Comparison of ENCODE assay signal across 1 cellular context in the genomic region with DNA sequence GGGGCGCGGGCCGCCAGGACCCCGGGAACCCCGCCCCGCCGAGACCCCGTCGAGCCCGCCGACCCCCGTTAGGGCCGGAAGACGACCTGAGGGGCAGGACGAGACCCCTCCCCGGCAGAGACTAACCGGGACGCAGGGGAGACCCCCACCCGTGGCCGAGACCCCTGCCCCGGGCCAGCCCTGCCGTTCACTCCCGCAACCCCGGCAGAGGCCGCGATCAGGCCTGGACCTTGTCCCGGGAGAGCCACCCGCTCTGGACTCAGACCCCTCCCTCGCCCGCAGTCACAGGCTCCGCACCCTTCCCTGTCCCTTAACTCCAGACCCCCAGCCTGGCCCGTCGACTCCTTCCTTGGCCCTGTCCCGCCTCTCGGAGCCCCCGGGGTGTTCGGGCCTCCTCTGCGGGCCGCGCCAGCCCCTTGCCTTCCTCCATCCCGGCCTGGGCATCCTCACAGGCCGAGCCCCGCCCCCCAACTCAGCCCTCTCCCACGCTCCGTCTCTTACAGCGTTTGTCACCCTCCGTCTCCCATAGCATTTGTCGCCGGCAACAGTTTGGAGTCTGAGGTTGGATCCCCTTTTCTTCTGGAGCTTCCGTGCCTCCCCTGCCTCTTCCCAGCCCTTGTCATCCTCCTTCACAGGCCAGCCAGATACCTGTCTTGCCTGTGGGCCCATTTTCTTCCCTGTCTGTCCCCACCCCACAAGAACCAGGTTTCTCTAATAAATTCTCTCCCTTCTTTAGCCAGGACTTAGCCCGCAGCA.
TF ChIP-seq lines count a peak whose summit lies in the region.

No MANE protein-coding gene starts in this region.

TF ChIP-seq in HepG2, 621 proteins besides CTCF, POLR2A, EP300 and RAD21 (continued from another document and continues in another):
- TF ChIP-seq, protein P1, sequence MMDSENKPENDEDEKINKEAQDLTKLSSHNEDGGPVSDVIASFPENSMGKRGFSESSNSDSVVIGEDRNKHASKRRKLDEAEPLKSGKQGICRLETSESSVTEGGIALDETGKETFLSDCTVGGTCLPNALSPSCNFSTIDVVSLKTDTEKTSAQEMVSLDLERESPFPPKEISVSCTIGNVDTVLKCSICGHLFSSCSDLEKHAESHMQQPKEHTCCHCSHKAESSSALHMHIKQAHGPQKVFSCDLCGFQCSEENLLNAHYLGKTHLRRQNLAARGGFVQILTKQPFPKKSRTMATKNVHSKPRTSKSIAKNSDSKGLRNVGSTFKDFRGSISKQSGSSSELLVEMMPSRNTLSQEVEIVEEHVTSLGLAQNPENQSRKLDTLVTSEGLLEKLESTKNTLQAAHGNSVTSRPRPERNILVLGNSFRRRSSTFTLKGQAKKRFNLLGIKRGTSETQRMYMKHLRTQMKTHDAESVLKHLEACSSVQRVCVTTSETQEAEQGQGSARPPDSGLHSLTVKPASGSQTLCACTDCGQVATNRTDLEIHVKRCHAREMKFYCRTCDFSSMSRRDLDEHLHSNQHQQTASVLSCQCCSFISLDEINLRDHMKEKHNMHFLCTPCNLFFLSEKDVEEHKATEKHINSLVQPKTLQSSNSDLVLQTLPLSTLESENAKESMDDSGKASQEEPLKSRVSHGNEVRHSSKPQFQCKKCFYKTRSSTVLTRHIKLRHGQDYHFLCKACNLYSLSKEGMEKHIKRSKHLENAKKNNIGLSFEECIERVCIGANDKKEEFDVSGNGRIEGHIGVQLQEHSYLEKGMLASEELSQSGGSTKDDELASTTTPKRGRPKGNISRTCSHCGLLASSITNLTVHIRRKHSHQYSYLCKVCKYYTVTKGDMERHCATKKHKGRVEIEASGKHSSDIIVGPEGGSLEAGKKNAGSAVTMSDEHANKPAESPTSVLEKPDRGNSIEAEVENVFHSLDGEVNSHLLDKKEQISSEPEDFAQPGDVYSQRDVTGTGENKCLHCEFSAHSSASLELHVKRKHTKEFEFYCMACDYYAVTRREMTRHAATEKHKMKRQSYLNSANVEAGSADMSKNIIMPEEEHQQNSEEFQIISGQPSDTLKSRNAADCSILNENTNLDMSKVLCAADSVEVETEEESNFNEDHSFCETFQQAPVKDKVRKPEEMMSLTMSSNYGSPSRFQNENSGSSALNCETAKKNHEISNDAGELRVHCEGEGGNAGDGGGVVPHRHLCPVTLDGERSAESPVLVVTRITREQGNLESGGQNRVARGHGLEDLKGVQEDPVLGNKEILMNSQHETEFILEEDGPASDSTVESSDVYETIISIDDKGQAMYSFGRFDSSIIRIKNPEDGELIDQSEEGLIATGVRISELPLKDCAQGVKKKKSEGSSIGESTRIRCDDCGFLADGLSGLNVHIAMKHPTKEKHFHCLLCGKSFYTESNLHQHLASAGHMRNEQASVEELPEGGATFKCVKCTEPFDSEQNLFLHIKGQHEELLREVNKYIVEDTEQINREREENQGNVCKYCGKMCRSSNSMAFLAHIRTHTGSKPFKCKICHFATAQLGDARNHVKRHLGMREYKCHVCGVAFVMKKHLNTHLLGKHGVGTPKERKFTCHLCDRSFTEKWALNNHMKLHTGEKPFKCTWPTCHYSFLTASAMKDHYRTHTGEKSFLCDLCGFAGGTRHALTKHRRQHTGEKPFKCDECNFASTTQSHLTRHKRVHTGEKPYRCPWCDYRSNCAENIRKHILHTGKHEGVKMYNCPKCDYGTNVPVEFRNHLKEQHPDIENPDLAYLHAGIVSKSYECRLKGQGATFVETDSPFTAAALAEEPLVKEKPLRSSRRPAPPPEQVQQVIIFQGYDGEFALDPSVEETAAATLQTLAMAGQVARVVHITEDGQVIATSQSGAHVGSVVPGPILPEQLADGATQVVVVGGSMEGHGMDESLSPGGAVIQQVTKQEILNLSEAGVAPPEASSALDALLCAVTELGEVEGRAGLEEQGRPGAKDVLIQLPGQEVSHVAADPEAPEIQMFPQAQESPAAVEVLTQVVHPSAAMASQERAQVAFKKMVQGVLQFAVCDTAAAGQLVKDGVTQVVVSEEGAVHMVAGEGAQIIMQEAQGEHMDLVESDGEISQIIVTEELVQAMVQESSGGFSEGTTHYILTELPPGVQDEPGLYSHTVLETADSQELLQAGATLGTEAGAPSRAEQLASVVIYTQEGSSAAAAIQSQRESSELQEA (CRISPR knock-in tag; IDR thresholded peaks at IDR 0.05; ENCODE audit: not compliant biosample characterization), result peak; percentile 76
- TF ChIP-seq PRMT3 (CRISPR knock-in tag; IDR thresholded peaks at IDR 0.05; ENCODE audit: borderline replicate concordance, low read depth) (peak; percentile 35; the same call in 1 of the 2 replicates), GABPA (IDR thresholded peaks at IDR 0.05; ENCODE audit: low read depth, low read length) (no peak), GABPA (CRISPR knock-in tag; IDR thresholded peaks at IDR 0.05; ENCODE audit: low read depth) (0 out of 2 replicates have a peak, but pooled peaks have one; percentile 16), KMT2A (CRISPR knock-in tag; IDR thresholded peaks at IDR 0.05) (no peak), ZFX (CRISPR knock-in tag; IDR thresholded peaks at IDR 0.05; ENCODE audit: low read depth) (peak; percentile 69), MAZ (IDR thresholded peaks at IDR 0.05; ENCODE audit: borderline replicate concordance, low read depth, low read length) (no peak), MAZ (CRISPR knock-in tag; IDR thresholded peaks at IDR 0.05; ENCODE audit: low read depth) (no peak), RFXANK (CRISPR knock-in tag; IDR thresholded peaks at IDR 0.05) (no peak; the same call in 1 of the 2 replicates), NBN (conservative IDR thresholded peaks at IDR 0.05) (no peak), ZNF558 (CRISPR knock-in tag; IDR thresholded peaks at IDR 0.05; ENCODE audit: borderline replicate concordance) (no peak), MXI1 (IDR thresholded peaks at IDR 0.05; ENCODE audit: borderline replicate concordance, low read depth, low read length) (no peak), KDM4B (CRISPR knock-in tag; IDR thresholded peaks at IDR 0.05) (no peak), ZNF234 (CRISPR knock-in tag; conservative IDR thresholded peaks at IDR 0.05) (peak; percentile 16), NFE2L1 (CRISPR knock-in tag; IDR thresholded peaks at IDR 0.05; ENCODE audit: borderline replicate concordance) (peak; percentile 91; the same call in 1 of the 2 replicates), NCOR1 (IDR thresholded peaks at IDR 0.05; ENCODE audit: borderline replicate concordance, low read length) (peak; percentile 22; the same call in 1 of the 2 replicates), ZNF720 (CRISPR knock-in tag; IDR thresholded peaks at IDR 0.05) (0 out of 2 replicates have a peak, but pooled peaks have one; percentile 46), NFKB2 (CRISPR knock-in tag; IDR thresholded peaks at IDR 0.05; ENCODE audit: borderline replicate concordance) (0 out of 2 replicates have a peak, but pooled peaks have one; percentile 13), SALL1 (CRISPR knock-in tag; IDR thresholded peaks at IDR 0.05) (peak; percentile 31), ZNF878 (CRISPR knock-in tag; IDR thresholded peaks at IDR 0.05) (no peak; the same call in 1 of the 2 replicates), ZNF616 (CRISPR knock-in tag; IDR thresholded peaks at IDR 0.05; ENCODE audit: low read depth) (peak; percentile 16; the same call in 1 of the 2 replicates), ZFP37 (CRISPR knock-in tag; IDR thresholded peaks at IDR 0.05; ENCODE audit: borderline replicate concordance) (0 out of 2 replicates have a peak, but pooled peaks have one; percentile 6), HMG20B (CRISPR knock-in tag; conservative IDR thresholded peaks at IDR 0.05) (0 out of 2 replicates have a peak, but pooled peaks have one; percentile 23), CC2D1A (CRISPR knock-in tag; IDR thresholded peaks at IDR 0.05) (no peak), PHF20 (CRISPR knock-in tag; IDR thresholded peaks at IDR 0.05) (no peak), IRX3 (CRISPR knock-in tag; IDR thresholded peaks at IDR 0.05; ENCODE audit: borderline replicate concordance, low read depth) (peak; percentile 16), RXRA (CRISPR knock-in tag; IDR thresholded peaks at IDR 0.05) (peak; percentile 75; the same call in 1 of the 2 replicates), ZFP36 (IDR thresholded peaks at IDR 0.05; ENCODE audit: borderline replicate concordance, low read depth, low read length, partially characterized antibody) (no peak)
- TF ChIP-seq, protein P2, sequence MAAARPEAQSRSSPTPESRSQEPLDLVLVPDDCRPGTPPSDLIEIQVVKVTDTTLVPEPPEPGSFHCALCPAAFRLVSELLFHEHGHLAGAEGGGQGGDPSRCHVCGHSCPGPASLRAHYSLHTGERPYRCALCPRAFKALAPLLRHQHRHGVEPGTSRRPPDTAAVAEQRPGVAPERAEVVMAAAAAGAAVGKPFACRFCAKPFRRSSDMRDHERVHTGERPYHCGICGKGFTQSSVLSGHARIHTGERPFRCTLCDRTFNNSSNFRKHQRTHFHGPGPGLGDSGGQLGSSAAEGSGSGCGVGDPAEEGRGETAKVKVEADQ (CRISPR knock-in tag; IDR thresholded peaks at IDR 0.05; ENCODE audit: borderline replicate concordance), result no peak
- TF ChIP-seq, protein P3, sequence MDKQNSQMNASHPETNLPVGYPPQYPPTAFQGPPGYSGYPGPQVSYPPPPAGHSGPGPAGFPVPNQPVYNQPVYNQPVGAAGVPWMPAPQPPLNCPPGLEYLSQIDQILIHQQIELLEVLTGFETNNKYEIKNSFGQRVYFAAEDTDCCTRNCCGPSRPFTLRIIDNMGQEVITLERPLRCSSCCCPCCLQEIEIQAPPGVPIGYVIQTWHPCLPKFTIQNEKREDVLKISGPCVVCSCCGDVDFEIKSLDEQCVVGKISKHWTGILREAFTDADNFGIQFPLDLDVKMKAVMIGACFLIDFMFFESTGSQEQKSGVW (CRISPR knock-in tag; IDR thresholded peaks at IDR 0.05; ENCODE audit: borderline replicate concordance), result no peak
- TF ChIP-seq, protein P4, sequence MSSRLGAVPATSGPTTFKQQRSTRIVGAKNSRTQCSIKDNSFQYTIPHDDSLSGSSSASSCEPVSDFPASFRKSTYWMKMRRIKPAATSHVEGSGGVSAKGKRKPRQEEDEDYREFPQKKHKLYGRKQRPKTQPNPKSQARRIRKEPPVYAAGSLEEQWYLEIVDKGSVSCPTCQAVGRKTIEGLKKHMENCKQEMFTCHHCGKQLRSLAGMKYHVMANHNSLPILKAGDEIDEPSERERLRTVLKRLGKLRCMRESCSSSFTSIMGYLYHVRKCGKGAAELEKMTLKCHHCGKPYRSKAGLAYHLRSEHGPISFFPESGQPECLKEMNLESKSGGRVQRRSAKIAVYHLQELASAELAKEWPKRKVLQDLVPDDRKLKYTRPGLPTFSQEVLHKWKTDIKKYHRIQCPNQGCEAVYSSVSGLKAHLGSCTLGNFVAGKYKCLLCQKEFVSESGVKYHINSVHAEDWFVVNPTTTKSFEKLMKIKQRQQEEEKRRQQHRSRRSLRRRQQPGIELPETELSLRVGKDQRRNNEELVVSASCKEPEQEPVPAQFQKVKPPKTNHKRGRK (CRISPR knock-in tag; IDR thresholded peaks at IDR 0.05), result no peak
- TF ChIP-seq, protein P5, sequence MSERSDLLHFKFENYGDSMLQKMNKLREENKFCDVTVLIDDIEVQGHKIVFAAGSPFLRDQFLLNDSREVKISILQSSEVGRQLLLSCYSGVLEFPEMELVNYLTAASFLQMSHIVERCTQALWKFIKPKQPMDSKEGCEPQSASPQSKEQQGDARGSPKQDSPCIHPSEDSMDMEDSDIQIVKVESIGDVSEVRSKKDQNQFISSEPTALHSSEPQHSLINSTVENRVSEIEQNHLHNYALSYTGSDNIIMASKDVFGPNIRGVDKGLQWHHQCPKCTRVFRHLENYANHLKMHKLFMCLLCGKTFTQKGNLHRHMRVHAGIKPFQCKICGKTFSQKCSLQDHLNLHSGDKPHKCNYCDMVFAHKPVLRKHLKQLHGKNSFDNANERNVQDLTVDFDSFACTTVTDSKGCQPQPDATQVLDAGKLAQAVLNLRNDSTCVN (CRISPR knock-in tag; IDR thresholded peaks at IDR 0.05; ENCODE audit: borderline replicate concordance), result 0 out of 2 replicates have a peak, but pooled peaks have one; percentile 68
- TF ChIP-seq, protein P6, sequence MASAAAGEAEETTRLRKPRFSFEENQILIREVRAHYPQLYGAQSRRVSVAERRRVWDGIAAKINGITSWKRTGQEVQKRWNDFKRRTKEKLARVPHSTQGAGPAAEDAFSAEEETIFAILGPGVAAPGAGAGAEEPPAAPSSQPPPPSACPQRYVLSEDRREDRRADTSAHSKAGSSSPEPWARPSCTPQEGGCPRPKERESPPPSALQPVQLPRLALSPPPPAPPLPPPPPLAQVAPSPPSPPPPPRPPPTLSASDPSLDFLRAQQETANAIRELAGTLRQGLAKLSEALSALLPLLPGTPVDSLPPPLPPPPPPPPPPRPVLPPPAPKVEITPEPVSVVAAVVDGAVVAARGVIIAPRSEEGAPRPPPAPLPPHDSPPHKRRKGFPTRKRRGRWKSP (CRISPR knock-in tag; IDR thresholded peaks at IDR 0.05), result no peak
- TF ChIP-seq, protein P7, sequence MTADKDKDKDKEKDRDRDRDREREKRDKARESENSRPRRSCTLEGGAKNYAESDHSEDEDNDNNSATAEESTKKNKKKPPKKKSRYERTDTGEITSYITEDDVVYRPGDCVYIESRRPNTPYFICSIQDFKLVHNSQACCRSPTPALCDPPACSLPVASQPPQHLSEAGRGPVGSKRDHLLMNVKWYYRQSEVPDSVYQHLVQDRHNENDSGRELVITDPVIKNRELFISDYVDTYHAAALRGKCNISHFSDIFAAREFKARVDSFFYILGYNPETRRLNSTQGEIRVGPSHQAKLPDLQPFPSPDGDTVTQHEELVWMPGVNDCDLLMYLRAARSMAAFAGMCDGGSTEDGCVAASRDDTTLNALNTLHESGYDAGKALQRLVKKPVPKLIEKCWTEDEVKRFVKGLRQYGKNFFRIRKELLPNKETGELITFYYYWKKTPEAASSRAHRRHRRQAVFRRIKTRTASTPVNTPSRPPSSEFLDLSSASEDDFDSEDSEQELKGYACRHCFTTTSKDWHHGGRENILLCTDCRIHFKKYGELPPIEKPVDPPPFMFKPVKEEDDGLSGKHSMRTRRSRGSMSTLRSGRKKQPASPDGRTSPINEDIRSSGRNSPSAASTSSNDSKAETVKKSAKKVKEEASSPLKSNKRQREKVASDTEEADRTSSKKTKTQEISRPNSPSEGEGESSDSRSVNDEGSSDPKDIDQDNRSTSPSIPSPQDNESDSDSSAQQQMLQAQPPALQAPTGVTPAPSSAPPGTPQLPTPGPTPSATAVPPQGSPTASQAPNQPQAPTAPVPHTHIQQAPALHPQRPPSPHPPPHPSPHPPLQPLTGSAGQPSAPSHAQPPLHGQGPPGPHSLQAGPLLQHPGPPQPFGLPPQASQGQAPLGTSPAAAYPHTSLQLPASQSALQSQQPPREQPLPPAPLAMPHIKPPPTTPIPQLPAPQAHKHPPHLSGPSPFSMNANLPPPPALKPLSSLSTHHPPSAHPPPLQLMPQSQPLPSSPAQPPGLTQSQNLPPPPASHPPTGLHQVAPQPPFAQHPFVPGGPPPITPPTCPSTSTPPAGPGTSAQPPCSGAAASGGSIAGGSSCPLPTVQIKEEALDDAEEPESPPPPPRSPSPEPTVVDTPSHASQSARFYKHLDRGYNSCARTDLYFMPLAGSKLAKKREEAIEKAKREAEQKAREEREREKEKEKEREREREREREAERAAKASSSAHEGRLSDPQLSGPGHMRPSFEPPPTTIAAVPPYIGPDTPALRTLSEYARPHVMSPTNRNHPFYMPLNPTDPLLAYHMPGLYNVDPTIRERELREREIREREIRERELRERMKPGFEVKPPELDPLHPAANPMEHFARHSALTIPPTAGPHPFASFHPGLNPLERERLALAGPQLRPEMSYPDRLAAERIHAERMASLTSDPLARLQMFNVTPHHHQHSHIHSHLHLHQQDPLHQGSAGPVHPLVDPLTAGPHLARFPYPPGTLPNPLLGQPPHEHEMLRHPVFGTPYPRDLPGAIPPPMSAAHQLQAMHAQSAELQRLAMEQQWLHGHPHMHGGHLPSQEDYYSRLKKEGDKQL (CRISPR knock-in tag; IDR thresholded peaks at IDR 0.05; ENCODE audit: low read depth), result no peak
